21 cellular contexts compared by ENCODE assay signal in genomic region chr21:45054162-45054926, GRCh38. TPM values are rescaled to one million over a fixed set of nuclear protein-coding genes. Genes with fewer than 3 reads are reported as not detected.
DNase-seq lines count a peak whose midpoint lies in the region; ATAC-seq and TF ChIP-seq lines count a peak whose summit lies in the region.
"Had no signal": no experiment of that assay in that cellular context is flagged by ENCODE, and none has a peak within 500 bp of the region (broad histone marks: within the 10 kb centered on the region; RNA-seq: fewer than 3 reads in every experiment).

No MANE protein-coding gene starts in this region.

- no peak overlapping the region for H3K27ac ChIP-seq in right atrium auricular region
- H3K27ac ChIP-seq: SJCRH30 had no signal

- H3K36me3 ChIP-seq in right atrium auricular region: no peaks in the 10 kb centered on the region
- H3K36me3 ChIP-seq: MG63, SJCRH30 had no signal

- DNase-seq in left ventricle myocardium superior (peak; percentile 16), right atrium auricular region (ENCODE audit: low spot score) (no peak), mesenteric fat pad (ENCODE audit: low spot score) (peak; percentile 55), amniotic stem cell (lab: John Stamatoyannopoulos, UW) (no peak), G401 (ENCODE audit: low spot score) (no peak)
- no peak for DNase-seq in activated effector memory CD4-positive, alpha-beta T cell treated with Interleukin-2 at 50 U/mL for 16 hours
- DNase-seq: AML-193; DMS53; GF-D8; MG63; NCI-H1092; NCI-H1436 treated with DMSO at 0.1 percent for 48 hours; NCI-H1930; NCI-H2227 treated with DMSO at 0.1 percent for 48 hours; NCI-H510A; NK-92 treated with Interleukin-12 subunit alpha and Interleukin-12 subunit beta, amount 100 ng/mL, for 24 hours; SJCRH30 had no signal

- in situ Hi-C loops in G401 (cut with HindIII; ENCODE audit: low sequenced_read_pairs): no loop called here

- H3K36me3 Mint-ChIP-seq in brain: no peaks in the 10 kb centered on the region
- H3K36me3 Mint-ChIP-seq: CD14-positive monocyte had no signal

- peaks cover 29% of the 10 kb centered on the region for H3K4me1 Mint-ChIP-seq in brain
- H3K4me1 Mint-ChIP-seq: CD14-positive monocyte had no signal

- H3K4me1 ChIP-seq in right atrium auricular region: no peaks in the 10 kb centered on the region

- no peak for ATAC-seq in left ventricle myocardium superior
- no peak for ATAC-seq in GM19397 (IDR thresholded peaks at IDR 0.05; ENCODE audit: unreplicated experiment)
- ATAC-seq: Panc1 had no signal

- H3K4me3 ChIP-seq in right atrium auricular region: no peak overlapping the region
- H3K4me3 ChIP-seq: MG63, SJCRH30 had no signal

- no peak overlapping the region for H3K4me3 Mint-ChIP-seq in brain
- H3K4me3 Mint-ChIP-seq: CD14-positive monocyte had no signal

- intact Hi-C loops in left ventricle myocardium superior (cut with micrococcal nuclease): no loop called here

- TF ChIP-seq CTCF in right atrium auricular region (IDR thresholded peaks at IDR 0.05): no peak
- TF ChIP-seq CTCF in brain (conservative IDR thresholded peaks at IDR 0.05): no peak

- H3K9me3 Mint-ChIP-seq in brain: peaks cover 0 to 2% (median 0%) of the 10 kb centered on the region in 5 experiments
- H3K9me3 Mint-ChIP-seq: CD14-positive monocyte had no signal

- H3K27me3 Mint-ChIP-seq in brain: peaks cover 13% of the 10 kb centered on the region

- no peaks in the 10 kb centered on the region for H3K9me3 ChIP-seq in right atrium auricular region
- H3K9me3 ChIP-seq: MG63, SJCRH30 had no signal

- H3K27ac Mint-ChIP-seq in brain: peak overlapping the region in 3 of 5 experiments; percentile 19 to 67 (median 22)

- no peaks in the 10 kb centered on the region for H3K27me3 ChIP-seq in right atrium auricular region

RNA-seq across cellular contexts. Expression of gene ADARB1, which starts 20.0 kb away (rescaled TPM):
- total RNA-seq in left ventricle myocardium superior (13.6 TPM), right atrium auricular region (10 to 100 TPM in 1 of 2 donors, 1 to 10 TPM in 1; 7.5 to 10.5 TPM), mesenteric fat pad (39.6 TPM)
- polyA plus RNA-seq in brain (ENCODE audit: insufficient read depth, low read depth, low replicate concordance): 10.9 TPM
- 67.7 and 68.1 TPM in 2 replicates for total RNA-seq in G401 (2014; rRNA removed; shearing (Covaris generic))

Comparison
In these comparisons a context has a peak if more than half of its experiments do, and no peak if none do; other contexts are left out.
1. DNase-seq: peak in left ventricle myocardium superior (single experiment) and mesenteric fat pad (single experiment); none in right atrium auricular region (single experiment), amniotic stem cell (single experiment), activated effector memory CD4-positive, alpha-beta T cell treated with Interleukin-2 at 50 U/mL for 16 hours (single experiment) and G401 (single experiment).